Comparison of ENCODE assay signal across 8 cellular contexts in the genomic region with DNA sequence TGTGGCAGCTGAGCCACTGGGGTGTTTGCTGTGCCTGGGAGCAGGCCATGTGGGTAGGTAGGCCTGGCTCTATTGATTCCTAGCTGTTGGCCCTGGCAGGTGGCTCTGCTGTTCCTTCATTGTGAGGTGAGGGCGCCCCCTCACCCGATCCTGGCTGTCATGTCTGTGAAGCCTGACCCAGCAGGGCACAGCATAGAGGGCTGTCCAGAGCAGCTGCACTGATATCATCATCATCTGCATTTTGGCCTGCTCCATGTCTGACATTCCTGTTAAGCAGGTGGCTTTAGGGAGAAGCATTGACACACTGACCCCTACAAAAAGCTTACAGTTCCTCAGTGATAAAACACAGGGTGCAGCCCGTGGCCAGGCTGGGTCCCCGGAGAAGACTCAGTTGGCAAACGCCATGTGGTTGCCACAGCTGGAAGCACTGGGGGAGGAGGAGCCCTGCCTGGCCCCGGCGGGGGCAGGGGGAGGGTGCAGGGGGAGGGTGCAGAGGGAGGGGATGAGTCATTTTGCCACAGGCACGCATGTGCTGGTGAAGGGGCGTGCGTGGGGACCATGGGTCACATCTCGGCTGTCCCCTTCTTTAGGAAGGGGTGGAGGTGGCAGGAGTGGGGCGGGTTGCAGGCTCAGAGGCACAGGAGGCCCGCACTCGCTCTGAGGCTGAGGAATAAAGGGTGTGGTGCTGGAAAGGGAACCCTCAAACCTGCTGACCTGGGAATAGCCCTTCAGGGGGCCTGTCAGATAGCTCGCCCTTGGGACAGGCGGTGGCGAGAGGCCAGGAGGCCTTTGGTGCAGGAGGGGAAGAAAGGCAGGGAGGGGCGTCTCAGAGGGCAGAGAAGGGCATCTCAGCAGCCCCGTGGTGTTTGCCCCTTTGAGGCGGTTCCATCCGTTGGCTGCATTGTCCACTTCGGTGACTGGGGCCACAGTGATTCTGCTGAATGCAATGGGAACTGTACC. TPM values are rescaled to one million over a fixed set of nuclear protein-coding genes. Genes with fewer than 3 reads are reported as not detected.
A peak's percentile ranks its signal among the peaks of the same experiment; 100 is the strongest.
DNase-seq lines count a peak whose midpoint lies in the region; ATAC-seq, FAIRE-seq and TF ChIP-seq lines count a peak whose summit lies in the region.

No MANE protein-coding gene starts in this region.

- H3K27ac ChIP-seq in testis = no peak overlapping the region

- no peaks in the 10 kb centered on the region for H3K36me3 ChIP-seq in testis (ENCODE audit: low read depth, missing control alignments)

- DNase-seq in NAMALWA (ENCODE audit: low spot score) (peak; percentile 87), activated T-cell treated with anti-CD3 and anti-CD28 coated beads for 4 hours (peak; percentile 84), sciatic nerve (ENCODE audit: low spot score) (no peak), GM12892 (ENCODE audit: insufficient read length) (no peak), nucleus accumbens (lab: John Stamatoyannopoulos, UW) (no peak), H4 (ENCODE audit: low spot score) (no peak), testis (no peak)

- WGBS in testis, 2 donors = 77 to 88% methylated on average over 17 to 22 of the region's 22 CpGs

- no peak for FAIRE-seq in GM12892 (lab: Jason Lieb, UNC)

- intact Hi-C loops in sciatic nerve (cut with DNase I) = no loop called here
- intact Hi-C loops in testis (cut with DNase I; ENCODE audit: low total_unique reads) = no loop called here

- H3K9me3 ChIP-seq in testis = no peaks in the 10 kb centered on the region

- no peaks in the 10 kb centered on the region for H3K27me3 ChIP-seq in testis

- TF ChIP-seq POLR2A in GM12892 (IDR thresholded peaks at IDR 0.05; ENCODE audit: low read depth, low read length) (no peak), testis (IDR thresholded peaks at IDR 0.05) (no peak)

- H3K4me1 ChIP-seq in testis = no peaks in the 10 kb centered on the region

- TF ChIP-seq CTCF in testis (IDR thresholded peaks at IDR 0.05) = no peak

- no peak overlapping the region for H3K4me3 ChIP-seq in testis

- peak; percentile 19 for ATAC-seq in GM19351 (IDR thresholded peaks at IDR 0.05; ENCODE audit: unreplicated experiment)
- ATAC-seq in sciatic nerve = peak; percentile 49

RNA-seq across cellular contexts. Expression of a gene that starts 31.6 kb away (rescaled TPM):
- total RNA-seq in sciatic nerve (20.1 TPM), testis (10 to 100 TPM in 1 of 2 donors, 1 to 10 TPM in 1; 9.9 to 10.4 TPM)
- polyA plus RNA-seq in GM12892 (2012; ENCODE audit: missing spikeins) = 25.1 TPM
- total RNA-seq in H4 (2014; rRNA removed; shearing (Covaris generic)) = 0.06 and 1.2 TPM in 2 replicates
- 4.2 TPM for polyA plus RNA-seq in testis (ENCODE audit: insufficient read depth, low read depth, low replicate concordance)

Comparison
In these comparisons a context has a peak if more than half of its experiments do, and no peak if none do; other contexts are left out.
1. DNase-seq: peak in NAMALWA (single experiment) and activated T-cell treated with anti-CD3 and anti-CD28 coated beads for 4 hours (single experiment); none in sciatic nerve (single experiment), GM12892 (single experiment), nucleus accumbens (0 of 56), H4 (single experiment) and testis (single experiment).